Comparison of ENCODE assay signal across 19 cellular contexts in the genomic region with DNA sequence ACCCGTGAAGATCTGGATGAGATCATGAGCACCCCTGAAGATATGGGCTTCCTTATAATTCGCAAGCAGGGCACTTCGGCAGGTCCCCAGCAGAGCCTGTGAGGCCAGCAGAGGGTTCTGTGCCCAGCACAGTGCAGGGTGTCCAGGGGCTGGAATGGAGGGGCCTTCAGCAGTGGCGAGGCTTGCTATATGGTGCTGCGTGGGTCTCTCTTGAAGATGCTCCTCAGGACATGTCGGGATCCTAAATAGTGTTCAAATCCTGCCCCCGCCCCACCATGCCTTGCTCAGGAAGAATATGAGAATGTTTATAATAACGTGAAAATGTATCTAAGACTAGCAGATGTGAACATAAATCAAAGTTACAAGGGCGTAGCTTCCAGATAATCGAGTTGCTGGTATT.
DNase-seq lines count a peak whose midpoint lies in the region; ATAC-seq and TF ChIP-seq lines count a peak whose summit lies in the region.
"Had no signal": no experiment of that assay in that cellular context is flagged by ENCODE, and none has a peak within 500 bp of the region (broad histone marks: within the 10 kb centered on the region; RNA-seq: fewer than 3 reads in every experiment).

No MANE protein-coding gene starts in this region.

- H3K9me3 Mint-ChIP-seq in CD8-positive, alpha-beta T cell: no peaks in the 10 kb centered on the region
- no peaks in the 10 kb centered on the region for H3K9me3 Mint-ChIP-seq in HFFc6
- H3K9me3 Mint-ChIP-seq: brain; T-helper 1 cell treated with Interleukin-12 subunit alpha and Interleukin-12 subunit beta and Interleukin-4 antibody, amounts not matched to agents 30 μg/mL and 1 μg/mL, for 36 hours had no signal

- intact Hi-C loops in CD8-positive, alpha-beta T cell (cut with DNase I, micrococcal nuclease): no loop called here
- intact Hi-C loops in esophagus squamous epithelium (cut with DNase I): no loop called here
- intact Hi-C loops in PC-9 (cut with micrococcal nuclease; ENCODE audit: unreplicated experiment): no loop called here

- no peak for DNase-seq in CD8-positive, alpha-beta T cell
- DNase-seq in HFFc6 (no peak), esophagus squamous epithelium (lab: John Stamatoyannopoulos, UW) (no peak), DMS 273 treated with DMSO at 0.1 percent for 48 hours (lab: John Stamatoyannopoulos, UW) (no peak), PC-9 (no peak), osteoblast (ENCODE audit: insufficient read length, low spot score, missing footprints) (no peak)
- DNase-seq: activated CD4-positive, CD25-positive, alpha-beta regulatory T cell; activated CD8-positive, alpha-beta memory T cell treated with anti-CD3 and anti-CD28 coated beads, Interleukin-2, amount 10 ng/mL, durations not matched to agents 7 days and 5 days; DMS53; GOT3; NCI-H1930; NCI-H510A treated with DMSO at 0.1 percent for 48 hours; right lobe of liver; stimulated activated CD4-positive, alpha-beta T cell treated with anti-CD3 and anti-CD28 coated beads, Interleukin-2, amount 100 ng/mL, for 24 hours had no signal

- H3K36me3 Mint-ChIP-seq in CD8-positive, alpha-beta T cell: peaks cover 58% of the 10 kb centered on the region
- H3K36me3 Mint-ChIP-seq in HFFc6 (ENCODE audit: low read depth): peaks cover 22% of the 10 kb centered on the region

- POLR2A ChIA-PET in CD8-positive, alpha-beta T cell (lab: Charles Lee): no interaction called here
- POLR2A ChIA-PET in PC-9 (lab: Charles Lee; ENCODE audit: unreplicated experiment): no interaction called here

- H3K79me2 ChIP-seq in PC-9 (ENCODE audit: low read depth): peaks cover 98% of the 10 kb centered on the region
- peaks cover 46% of the 10 kb centered on the region for H3K79me2 ChIP-seq in osteoblast (ENCODE audit: insufficient read depth, low read length)

- no peaks in the 10 kb centered on the region for H3K9me2 ChIP-seq in PC-9 (ENCODE audit: insufficient read depth)

- CTCF ChIA-PET in CD8-positive, alpha-beta T cell (lab: Charles Lee): interaction anchor here (11.9 kb wide), 1 partner anchor 66 kb away, joined by 399 read pairs; no protein-coding TSS in a partner anchor
- CTCF ChIA-PET in PC-9 (lab: Charles Lee): no interaction called here

- H3K36me3 ChIP-seq in CD8-positive, alpha-beta T cell (ENCODE audit: insufficient read depth, low read length): peaks cover 17% of the 10 kb centered on the region
- H3K36me3 ChIP-seq in esophagus squamous epithelium (peaks cover 0 to 51% (median 0%) of the 10 kb centered on the region in 3 donors), skeletal muscle tissue (ENCODE audit: control insufficient read depth in 3 of 3, insufficient read depth in 3 of 3, low read length in 3 of 3) (peaks cover 4 to 18% (median 11%) of the 10 kb centered on the region in 3 donors), PC-9 (ENCODE audit: low read depth) (peaks cover 24% of the 10 kb centered on the region), osteoblast (ENCODE audit: insufficient read depth, low read length) (peaks cover 10% of the 10 kb centered on the region)
- H3K36me3 ChIP-seq: right lobe of liver had no signal

- H3K4me2 ChIP-seq in PC-9 (no peak overlapping the region), osteoblast (ENCODE audit: insufficient read depth, low read length) (no peak overlapping the region)

- no peaks in the 10 kb centered on the region for H3K9me3 ChIP-seq in CD8-positive, alpha-beta T cell (ENCODE audit: low read length)
- no peaks in the 10 kb centered on the region for H3K9me3 ChIP-seq in esophagus squamous epithelium
- no peaks in the 10 kb centered on the region for H3K9me3 ChIP-seq in skeletal muscle tissue (ENCODE audit: control insufficient read depth in 3 of 3, low read length in 3 of 3)
- H3K9me3 ChIP-seq in PC-9 (ENCODE audit: insufficient read depth, low read depth): no peaks in the 10 kb centered on the region
- H3K9me3 ChIP-seq in osteoblast (ENCODE audit: low read depth, low read length): no peaks in the 10 kb centered on the region
- H3K9me3 ChIP-seq: right lobe of liver, suprapubic skin had no signal

- H2AFZ ChIP-seq in PC-9 (no peak overlapping the region), osteoblast (ENCODE audit: low read length) (no peak overlapping the region)

- H3K4me1 Mint-ChIP-seq in CD8-positive, alpha-beta T cell (ENCODE audit: low read depth): peaks cover 60% of the 10 kb centered on the region
- peaks cover 35% of the 10 kb centered on the region for H3K4me1 Mint-ChIP-seq in HFFc6 (ENCODE audit: low read depth)

- BruUV-seq in PC-9 (replicated peaks; lab: Mats Ljungman, UMichigan): no TSS peak

- no peaks in the 10 kb centered on the region for H3K27me3 ChIP-seq in CD8-positive, alpha-beta T cell (ENCODE audit: insufficient read depth, low read length)
- H3K27me3 ChIP-seq in esophagus squamous epithelium (no peaks in the 10 kb centered on the region), skeletal muscle tissue (ENCODE audit: control insufficient read depth in 3 of 3, insufficient read depth in 3 of 3, low read length in 3 of 3) (no peaks in the 10 kb centered on the region), PC-9 (ENCODE audit: insufficient read depth, low read depth) (no peaks in the 10 kb centered on the region), osteoblast (ENCODE audit: insufficient read depth, low read length) (no peaks in the 10 kb centered on the region)
- H3K27me3 ChIP-seq: right lobe of liver, suprapubic skin had no signal

- peaks cover 94% of the 10 kb centered on the region for H4K20me1 ChIP-seq in PC-9 (ENCODE audit: insufficient read depth)
- H4K20me1 ChIP-seq in osteoblast (ENCODE audit: insufficient read depth, low read length): no peaks in the 10 kb centered on the region

- TF ChIP-seq CTCF in CD8-positive, alpha-beta T cell (IDR thresholded peaks at IDR 0.05): no peak
- TF ChIP-seq CTCF in HFFc6 (IDR thresholded peaks at IDR 0.05) (no peak), esophagus squamous epithelium (IDR thresholded peaks at IDR 0.05) (no peak), PC-9 (conservative IDR thresholded peaks at IDR 0.05) (no peak), osteoblast (IDR thresholded peaks at IDR 0.05; ENCODE audit: extremely low read depth, low read depth, low read length) (no peak)

- H3K27ac ChIP-seq in CD8-positive, alpha-beta T cell (ENCODE audit: low read depth, low read length): no peak overlapping the region
- H3K27ac ChIP-seq in esophagus squamous epithelium: peak overlapping the region in 3 of 4 donors; percentile 69 to 73 (median 71)
- peak overlapping the region; percentile 88 for H3K27ac ChIP-seq in skeletal muscle tissue (ENCODE audit: low read depth, low read length)
- H3K27ac ChIP-seq in PC-9: no peak overlapping the region
- H3K27ac ChIP-seq in osteoblast (ENCODE audit: low read depth, low read length): no peak overlapping the region
- H3K27ac ChIP-seq: right lobe of liver, suprapubic skin had no signal

- TF ChIP-seq POLR2A in esophagus squamous epithelium (IDR thresholded peaks at IDR 0.05): no peak

- H3F3A ChIP-seq in PC-9 (ENCODE audit: insufficient read depth, low read depth): peaks cover 30% of the 10 kb centered on the region

- WGBS in esophagus squamous epithelium, 2 donors: 61 to 89% methylated on average over 5 to 10 of the region's 10 CpGs

- peak overlapping the region in 2 of 3 donors; percentile 63 to 74 for H3K9ac ChIP-seq in skeletal muscle tissue (ENCODE audit: low read depth in 1 of 3, low read length in 3 of 3)

- H3K4me1 ChIP-seq in CD8-positive, alpha-beta T cell (ENCODE audit: insufficient read depth, low read length): peaks cover 6% of the 10 kb centered on the region
- H3K4me1 ChIP-seq in esophagus squamous epithelium: peaks cover 6 to 94% (median 40%) of the 10 kb centered on the region in 3 donors
- H3K4me1 ChIP-seq in skeletal muscle tissue (ENCODE audit: control insufficient read depth in 3 of 3, insufficient read depth in 3 of 3, low read length in 3 of 3): peaks cover 61 to 74% (median 72%) of the 10 kb centered on the region in 3 donors
- H3K4me1 ChIP-seq in PC-9 (replicated peaks; ENCODE audit: insufficient read depth): peaks cover 23% of the 10 kb centered on the region
- H3K4me1 ChIP-seq in osteoblast (ENCODE audit: insufficient read depth, low read length): peaks cover under 1% of the 10 kb centered on the region

- peak overlapping the region; percentile 8 for H3K27ac Mint-ChIP-seq in CD8-positive, alpha-beta T cell
- H3K27ac Mint-ChIP-seq in HFFc6: peak overlapping the region; percentile 60
- H3K27ac Mint-ChIP-seq: activated CD8-positive, alpha-beta memory T cell treated with anti-CD3 and anti-CD28 coated beads, Interleukin-2, amount 10 ng/mL, durations not matched to agents 7 days and 5 days; B cell; T-helper 1 cell treated with Interleukin-12 subunit alpha and Interleukin-12 subunit beta and Interleukin-4 antibody, amounts not matched to agents 30 μg/mL and 1 μg/mL, for 36 hours had no signal

- no peaks in the 10 kb centered on the region for H3K27me3 Mint-ChIP-seq in CD8-positive, alpha-beta T cell (ENCODE audit: low read depth)
- H3K27me3 Mint-ChIP-seq in HFFc6 (ENCODE audit: insufficient read depth): peaks cover 7% of the 10 kb centered on the region
- H3K27me3 Mint-ChIP-seq: activated CD8-positive, alpha-beta memory T cell treated with anti-CD3 and anti-CD28 coated beads, Interleukin-2, amount 10 ng/mL, durations not matched to agents 7 days and 5 days; B cell; brain had no signal

- H3K4me3 Mint-ChIP-seq in CD8-positive, alpha-beta T cell: no peak overlapping the region
- H3K4me3 Mint-ChIP-seq in HFFc6: no peak overlapping the region
- H3K4me3 Mint-ChIP-seq: activated CD8-positive, alpha-beta memory T cell treated with anti-CD3 and anti-CD28 coated beads, Interleukin-2, amount 10 ng/mL, durations not matched to agents 7 days and 5 days; B cell; brain; T-helper 1 cell treated with Interleukin-12 subunit alpha and Interleukin-12 subunit beta and Interleukin-4 antibody, amounts not matched to agents 30 μg/mL and 1 μg/mL, for 36 hours had no signal

- no peak for ATAC-seq in CD8-positive, alpha-beta T cell
- ATAC-seq: activated CD8-positive, alpha-beta memory T cell treated with anti-CD3 and anti-CD28 coated beads, Interleukin-2, amount 10 ng/mL, durations not matched to agents 7 days and 5 days; right lobe of liver had no signal

- no peak overlapping the region for H3K4me3 ChIP-seq in CD8-positive, alpha-beta T cell (ENCODE audit: low read depth, low read length)
- H3K4me3 ChIP-seq in esophagus squamous epithelium (no peak overlapping the region), skeletal muscle tissue (ENCODE audit: low read length in 3 of 3) (no peak overlapping the region), PC-9 (no peak overlapping the region), osteoblast (ENCODE audit: insufficient read depth, low read length) (no peak overlapping the region)
- H3K4me3 ChIP-seq: right lobe of liver, suprapubic skin had no signal

Comparison
In these comparisons a context has a peak if more than half of its experiments do, and no peak if none do; other contexts are left out.
1. H3K27ac ChIP-seq: peak in esophagus squamous epithelium (3 of 4) and skeletal muscle tissue (single experiment); none in CD8-positive, alpha-beta T cell (single experiment), PC-9 (single experiment) and osteoblast (single experiment).